Comparison of ENCODE assay signal across 2 cellular contexts in the genomic region with DNA sequence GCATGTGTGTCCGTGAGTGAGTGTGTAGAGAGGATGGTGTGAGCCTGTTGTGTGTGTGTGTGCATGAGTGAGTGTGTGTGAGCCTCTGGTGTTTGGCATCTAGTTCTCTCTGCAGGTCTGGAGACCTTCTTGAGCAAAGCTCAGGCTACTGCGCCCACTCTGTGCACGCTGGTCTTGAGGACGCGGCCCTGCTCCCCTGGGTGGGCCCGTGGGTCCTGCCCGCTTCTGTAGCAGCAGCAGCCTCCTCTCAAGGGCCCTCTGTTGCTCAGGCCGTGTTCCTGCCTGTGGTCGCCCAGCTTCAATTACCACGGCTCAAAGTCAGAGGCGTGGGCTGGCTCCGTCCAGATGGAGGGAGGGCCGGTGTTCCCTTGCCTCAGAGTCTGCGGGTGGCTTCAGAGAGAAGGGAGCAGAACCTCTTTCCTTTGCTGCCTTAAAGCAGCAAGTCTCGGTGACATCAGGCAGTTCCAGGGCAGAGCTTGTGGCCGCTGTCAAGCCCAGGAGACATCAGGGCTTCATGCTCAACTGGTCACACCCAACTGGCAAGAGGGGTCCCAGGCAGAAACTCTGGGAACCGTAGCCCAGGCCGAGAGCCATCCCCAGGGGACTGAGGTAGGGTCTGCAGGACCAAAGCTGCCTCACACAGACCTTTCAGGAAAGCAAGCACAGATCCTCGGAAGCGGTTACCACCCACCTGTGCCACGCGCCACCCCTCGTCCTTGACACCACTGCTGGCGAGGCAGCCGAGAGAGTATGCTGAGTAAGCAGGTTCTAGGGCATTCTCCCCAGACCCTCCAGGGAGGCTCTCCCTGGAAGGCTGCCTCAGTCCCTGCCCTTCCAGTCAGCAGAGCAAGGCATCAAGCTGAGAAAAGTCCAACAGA.
A peak's percentile ranks its signal among the peaks of the same experiment; 100 is the strongest.
TF ChIP-seq lines count a peak whose summit lies in the region.

No MANE protein-coding gene starts in this region.

TF ChIP-seq in A549, 52 proteins besides CTCF, POLR2A, EP300 and RAD21 (continued from another document):
- TF ChIP-seq, protein P1, sequence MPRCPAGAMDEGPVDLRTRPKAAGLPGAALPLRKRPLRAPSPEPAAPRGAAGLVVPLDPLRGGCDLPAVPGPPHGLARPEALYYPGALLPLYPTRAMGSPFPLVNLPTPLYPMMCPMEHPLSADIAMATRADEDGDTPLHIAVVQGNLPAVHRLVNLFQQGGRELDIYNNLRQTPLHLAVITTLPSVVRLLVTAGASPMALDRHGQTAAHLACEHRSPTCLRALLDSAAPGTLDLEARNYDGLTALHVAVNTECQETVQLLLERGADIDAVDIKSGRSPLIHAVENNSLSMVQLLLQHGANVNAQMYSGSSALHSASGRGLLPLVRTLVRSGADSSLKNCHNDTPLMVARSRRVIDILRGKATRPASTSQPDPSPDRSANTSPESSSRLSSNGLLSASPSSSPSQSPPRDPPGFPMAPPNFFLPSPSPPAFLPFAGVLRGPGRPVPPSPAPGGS (IDR thresholded peaks at IDR 0.05) = no peak
- TF ChIP-seq TFCP2L1 (CRISPR knock-in tag; IDR thresholded peaks at IDR 0.05) (no peak), KDM1A (IDR thresholded peaks at IDR 0.05; ENCODE audit: low read depth) (no peak), FOSL2 (IDR thresholded peaks at IDR 0.05) (no peak), FOSL2 (CRISPR knock-in tag; IDR thresholded peaks at IDR 0.05) (no peak), ZSCAN20 (CRISPR knock-in tag; IDR thresholded peaks at IDR 0.05) (no peak), MAFK (IDR thresholded peaks at IDR 0.05; ENCODE audit: partially characterized antibody) (peak; percentile 70)
TF ChIP-seq in A549: peak in this region for 1.

TF ChIP-seq in H1, 55 proteins besides CTCF, POLR2A, EP300 and RAD21 (continued from another document):
- TF ChIP-seq, protein P2, sequence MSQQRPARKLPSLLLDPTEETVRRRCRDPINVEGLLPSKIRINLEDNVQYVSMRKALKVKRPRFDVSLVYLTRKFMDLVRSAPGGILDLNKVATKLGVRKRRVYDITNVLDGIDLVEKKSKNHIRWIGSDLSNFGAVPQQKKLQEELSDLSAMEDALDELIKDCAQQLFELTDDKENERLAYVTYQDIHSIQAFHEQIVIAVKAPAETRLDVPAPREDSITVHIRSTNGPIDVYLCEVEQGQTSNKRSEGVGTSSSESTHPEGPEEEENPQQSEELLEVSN (IDR thresholded peaks at IDR 0.05) = 0 out of 2 replicates have a peak, but pooled peaks have one; percentile 33
- TF ChIP-seq, protein P3, sequence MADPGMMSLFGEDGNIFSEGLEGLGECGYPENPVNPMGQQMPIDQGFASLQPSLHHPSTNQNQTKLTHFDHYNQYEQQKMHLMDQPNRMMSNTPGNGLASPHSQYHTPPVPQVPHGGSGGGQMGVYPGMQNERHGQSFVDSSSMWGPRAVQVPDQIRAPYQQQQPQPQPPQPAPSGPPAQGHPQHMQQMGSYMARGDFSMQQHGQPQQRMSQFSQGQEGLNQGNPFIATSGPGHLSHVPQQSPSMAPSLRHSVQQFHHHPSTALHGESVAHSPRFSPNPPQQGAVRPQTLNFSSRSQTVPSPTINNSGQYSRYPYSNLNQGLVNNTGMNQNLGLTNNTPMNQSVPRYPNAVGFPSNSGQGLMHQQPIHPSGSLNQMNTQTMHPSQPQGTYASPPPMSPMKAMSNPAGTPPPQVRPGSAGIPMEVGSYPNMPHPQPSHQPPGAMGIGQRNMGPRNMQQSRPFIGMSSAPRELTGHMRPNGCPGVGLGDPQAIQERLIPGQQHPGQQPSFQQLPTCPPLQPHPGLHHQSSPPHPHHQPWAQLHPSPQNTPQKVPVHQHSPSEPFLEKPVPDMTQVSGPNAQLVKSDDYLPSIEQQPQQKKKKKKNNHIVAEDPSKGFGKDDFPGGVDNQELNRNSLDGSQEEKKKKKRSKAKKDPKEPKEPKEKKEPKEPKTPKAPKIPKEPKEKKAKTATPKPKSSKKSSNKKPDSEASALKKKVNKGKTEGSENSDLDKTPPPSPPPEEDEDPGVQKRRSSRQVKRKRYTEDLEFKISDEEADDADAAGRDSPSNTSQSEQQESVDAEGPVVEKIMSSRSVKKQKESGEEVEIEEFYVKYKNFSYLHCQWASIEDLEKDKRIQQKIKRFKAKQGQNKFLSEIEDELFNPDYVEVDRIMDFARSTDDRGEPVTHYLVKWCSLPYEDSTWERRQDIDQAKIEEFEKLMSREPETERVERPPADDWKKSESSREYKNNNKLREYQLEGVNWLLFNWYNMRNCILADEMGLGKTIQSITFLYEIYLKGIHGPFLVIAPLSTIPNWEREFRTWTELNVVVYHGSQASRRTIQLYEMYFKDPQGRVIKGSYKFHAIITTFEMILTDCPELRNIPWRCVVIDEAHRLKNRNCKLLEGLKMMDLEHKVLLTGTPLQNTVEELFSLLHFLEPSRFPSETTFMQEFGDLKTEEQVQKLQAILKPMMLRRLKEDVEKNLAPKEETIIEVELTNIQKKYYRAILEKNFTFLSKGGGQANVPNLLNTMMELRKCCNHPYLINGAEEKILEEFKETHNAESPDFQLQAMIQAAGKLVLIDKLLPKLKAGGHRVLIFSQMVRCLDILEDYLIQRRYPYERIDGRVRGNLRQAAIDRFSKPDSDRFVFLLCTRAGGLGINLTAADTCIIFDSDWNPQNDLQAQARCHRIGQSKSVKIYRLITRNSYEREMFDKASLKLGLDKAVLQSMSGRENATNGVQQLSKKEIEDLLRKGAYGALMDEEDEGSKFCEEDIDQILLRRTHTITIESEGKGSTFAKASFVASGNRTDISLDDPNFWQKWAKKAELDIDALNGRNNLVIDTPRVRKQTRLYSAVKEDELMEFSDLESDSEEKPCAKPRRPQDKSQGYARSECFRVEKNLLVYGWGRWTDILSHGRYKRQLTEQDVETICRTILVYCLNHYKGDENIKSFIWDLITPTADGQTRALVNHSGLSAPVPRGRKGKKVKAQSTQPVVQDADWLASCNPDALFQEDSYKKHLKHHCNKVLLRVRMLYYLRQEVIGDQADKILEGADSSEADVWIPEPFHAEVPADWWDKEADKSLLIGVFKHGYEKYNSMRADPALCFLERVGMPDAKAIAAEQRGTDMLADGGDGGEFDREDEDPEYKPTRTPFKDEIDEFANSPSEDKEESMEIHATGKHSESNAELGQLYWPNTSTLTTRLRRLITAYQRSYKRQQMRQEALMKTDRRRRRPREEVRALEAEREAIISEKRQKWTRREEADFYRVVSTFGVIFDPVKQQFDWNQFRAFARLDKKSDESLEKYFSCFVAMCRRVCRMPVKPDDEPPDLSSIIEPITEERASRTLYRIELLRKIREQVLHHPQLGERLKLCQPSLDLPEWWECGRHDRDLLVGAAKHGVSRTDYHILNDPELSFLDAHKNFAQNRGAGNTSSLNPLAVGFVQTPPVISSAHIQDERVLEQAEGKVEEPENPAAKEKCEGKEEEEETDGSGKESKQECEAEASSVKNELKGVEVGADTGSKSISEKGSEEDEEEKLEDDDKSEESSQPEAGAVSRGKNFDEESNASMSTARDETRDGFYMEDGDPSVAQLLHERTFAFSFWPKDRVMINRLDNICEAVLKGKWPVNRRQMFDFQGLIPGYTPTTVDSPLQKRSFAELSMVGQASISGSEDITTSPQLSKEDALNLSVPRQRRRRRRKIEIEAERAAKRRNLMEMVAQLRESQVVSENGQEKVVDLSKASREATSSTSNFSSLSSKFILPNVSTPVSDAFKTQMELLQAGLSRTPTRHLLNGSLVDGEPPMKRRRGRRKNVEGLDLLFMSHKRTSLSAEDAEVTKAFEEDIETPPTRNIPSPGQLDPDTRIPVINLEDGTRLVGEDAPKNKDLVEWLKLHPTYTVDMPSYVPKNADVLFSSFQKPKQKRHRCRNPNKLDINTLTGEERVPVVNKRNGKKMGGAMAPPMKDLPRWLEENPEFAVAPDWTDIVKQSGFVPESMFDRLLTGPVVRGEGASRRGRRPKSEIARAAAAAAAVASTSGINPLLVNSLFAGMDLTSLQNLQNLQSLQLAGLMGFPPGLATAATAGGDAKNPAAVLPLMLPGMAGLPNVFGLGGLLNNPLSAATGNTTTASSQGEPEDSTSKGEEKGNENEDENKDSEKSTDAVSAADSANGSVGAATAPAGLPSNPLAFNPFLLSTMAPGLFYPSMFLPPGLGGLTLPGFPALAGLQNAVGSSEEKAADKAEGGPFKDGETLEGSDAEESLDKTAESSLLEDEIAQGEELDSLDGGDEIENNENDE (IDR thresholded peaks at IDR 0.05; ENCODE audit: insufficient replicate concordance, low read length) = no peak
